In genomic region chr1:233614743-233615521, GRCh38 we compare ENCODE assay signal across 8 cellular contexts. TPM values are rescaled to one million over a fixed set of nuclear protein-coding genes. Genes with fewer than 3 reads are reported as not detected.
DNase-seq lines count a peak whose midpoint lies in the region; ATAC-seq and TF ChIP-seq lines count a peak whose summit lies in the region.

No MANE protein-coding gene starts in this region.

- POLR2A ChIA-PET in activated CD4-positive, alpha-beta memory T cell treated with anti-CD3 and anti-CD28 coated beads for 36 hours (lab: Charles Lee), result no interaction called here

- ATAC-seq in GM21786 (IDR thresholded peaks at IDR 0.05; ENCODE audit: unreplicated experiment), result peak; percentile 28

- DNase-seq in GM06990 (ENCODE audit: extremely low read depth, insufficient read length), result peak; percentile 59
- DNase-seq in activated CD4-positive, alpha-beta memory T cell treated with anti-CD3 and anti-CD28 coated beads for 36 hours, result peak; percentile 33
- DNase-seq in hepatocyte (ENCODE audit: low spot score), result peak; percentile 39
- DNase-seq in thyroid gland, result peak; percentile 28 to 44
- no peak for DNase-seq in GF-D8 (lab: John Stamatoyannopoulos, UW)
- DNase-seq in NCI-H1105 (lab: John Stamatoyannopoulos, UW), result no peak
- no peak for DNase-seq in MV-4-11 (lab: John Stamatoyannopoulos, UW)

- peaks cover 30% of the 10 kb centered on the region for H3K4me1 Mint-ChIP-seq in activated CD4-positive, alpha-beta memory T cell treated with anti-CD3 and anti-CD28 coated beads for 36 hours (ENCODE audit: low read depth)

- H3K9me3 Mint-ChIP-seq in activated CD4-positive, alpha-beta memory T cell treated with anti-CD3 and anti-CD28 coated beads for 36 hours, result no peaks in the 10 kb centered on the region

- peaks cover 54% of the 10 kb centered on the region for H3K79me2 ChIP-seq in hepatocyte

- TF ChIP-seq CTCF in GM06990 (IDR thresholded peaks at IDR 0.05; ENCODE audit: insufficient read depth, low read length, poor library complexity, severe bottlenecking) (no peak), hepatocyte (IDR thresholded peaks at IDR 0.05; ENCODE audit: poor library complexity) (no peak), thyroid gland (IDR thresholded peaks at IDR 0.05) (no peak)

- H3K4me2 ChIP-seq in hepatocyte, result peak overlapping the region; percentile 78

- peak overlapping the region; percentile 68 for H2AFZ ChIP-seq in hepatocyte

- 7% methylated on average over 36 of the region's 36 CpGs for WGBS in hepatocyte (ENCODE audit: low lambda C conversion rate, missing lambda C conversion rate)
- 14 to 21% methylated on average over 16 to 30 of the region's 36 CpGs for WGBS in thyroid gland, 2 donors

- H3K27me3 ChIP-seq in GM06990 (replicated peaks; ENCODE audit: control insufficient read depth, insufficient read depth, low read length) (no peaks in the 10 kb centered on the region), hepatocyte (no peaks in the 10 kb centered on the region), thyroid gland (no peaks in the 10 kb centered on the region)

- peak overlapping the region; percentile 95 for H3K27ac ChIP-seq in hepatocyte
- peak overlapping the region in 2 of 3 donors; percentile 80 to 87 for H3K27ac ChIP-seq in thyroid gland

- H4K20me1 ChIP-seq in hepatocyte (ENCODE audit: insufficient read depth, poor library complexity, severe bottlenecking), result no peaks in the 10 kb centered on the region

- no peak for TF ChIP-seq POLR2A in thyroid gland (IDR thresholded peaks at IDR 0.05)

- H3K36me3 ChIP-seq in GM06990 (ENCODE audit: control insufficient read depth, insufficient read depth, low read length) (no peaks in the 10 kb centered on the region), hepatocyte (replicated peaks; ENCODE audit: insufficient read depth, low read depth) (no peaks in the 10 kb centered on the region), thyroid gland (no peaks in the 10 kb centered on the region)

- intact Hi-C loops in activated CD4-positive, alpha-beta memory T cell treated with anti-CD3 and anti-CD28 coated beads for 36 hours (cut with micrococcal nuclease), result loop anchor here (1.0 to 5.0 kb wide), 3 partner anchors 16 to 118 kb away; no protein-coding TSS in a partner anchor
- intact Hi-C loops in thyroid gland (cut with DNase I), result no loop called here

- H3K4me3 Mint-ChIP-seq in activated CD4-positive, alpha-beta memory T cell treated with anti-CD3 and anti-CD28 coated beads for 36 hours, result peak overlapping the region; percentile 78

- peaks cover 3% of the 10 kb centered on the region for H3K4me1 ChIP-seq in hepatocyte (ENCODE audit: insufficient read depth)
- H3K4me1 ChIP-seq in thyroid gland, result peaks cover 0 to 8% of the 10 kb centered on the region in 2 donors

- H3K9me3 ChIP-seq in hepatocyte (ENCODE audit: low read depth), result no peaks in the 10 kb centered on the region
- no peaks in the 10 kb centered on the region for H3K9me3 ChIP-seq in thyroid gland

- peaks cover 60% of the 10 kb centered on the region for H3K27me3 Mint-ChIP-seq in activated CD4-positive, alpha-beta memory T cell treated with anti-CD3 and anti-CD28 coated beads for 36 hours

- H3K4me3 ChIP-seq in GM06990 (replicated peaks; ENCODE audit: low read depth, low read length) (peak overlapping the region; percentile 71), hepatocyte (peak overlapping the region; percentile 97), thyroid gland (replicated peaks in 1 of 3) (peak overlapping the region; percentile 67 to 74 (median 68))

- CTCF ChIA-PET in activated CD4-positive, alpha-beta memory T cell treated with anti-CD3 and anti-CD28 coated beads for 36 hours (lab: Charles Lee), result interaction anchor here (1.2 kb wide), 1 partner anchor 17 kb away, joined by 3 read pairs; no protein-coding TSS in a partner anchor

- peaks cover 2% of the 10 kb centered on the region for H3K36me3 Mint-ChIP-seq in activated CD4-positive, alpha-beta memory T cell treated with anti-CD3 and anti-CD28 coated beads for 36 hours

- H3K27ac Mint-ChIP-seq in activated CD4-positive, alpha-beta memory T cell treated with anti-CD3 and anti-CD28 coated beads for 36 hours, result peak overlapping the region; percentile 66

- no peaks in the 10 kb centered on the region for H3K9me2 ChIP-seq in hepatocyte (replicated peaks; ENCODE audit: insufficient read depth)

RNA-seq across cellular contexts. Expression of gene KCNK1, which starts 1.0 kb away (rescaled TPM):
- total RNA-seq in activated CD4-positive, alpha-beta memory T cell treated with anti-CD3 and anti-CD28 coated beads for 36 hours, result 1 to 10 TPM; 5.0 to 5.2 TPM
- total RNA-seq in hepatocyte (16.1 and 21.4 TPM in 2 replicates), thyroid gland (1 to 10 TPM; 6.7 to 8.3 (median 7.6) TPM)
- polyA plus RNA-seq in hepatocyte, result 25.9 and 27.1 TPM in 2 replicates

Comparison
In these comparisons a context has a peak if more than half of its experiments do, and no peak if none do; other contexts are left out.
1. DNase-seq: peak in GM06990 (single experiment), activated CD4-positive, alpha-beta memory T cell treated with anti-CD3 and anti-CD28 coated beads for 36 hours (single experiment), hepatocyte (single experiment) and thyroid gland (2 of 2); none in GF-D8 (single experiment), NCI-H1105 (single experiment) and MV-4-11 (single experiment).
2. Peak in every context shown above with its lines, with median percentiles within 50 percentile points of each other: H3K4me3 ChIP-seq.